ENCODE assay signal across 10 cellular contexts in genomic region chr10:103472005-103472404, GRCh38. TPM values are rescaled to one million over a fixed set of nuclear protein-coding genes. Genes with fewer than 3 reads are reported as not detected.
A peak's percentile ranks its signal among the peaks of the same experiment; 100 is the strongest.
DNase-seq lines count a peak whose midpoint lies in the region; ATAC-seq and TF ChIP-seq lines count a peak whose summit lies in the region.
"Had no signal": no experiment of that assay in that cellular context is flagged by ENCODE, and none has a peak within 500 bp of the region (broad histone marks: within the 10 kb centered on the region; RNA-seq: fewer than 3 reads in every experiment).

No MANE protein-coding gene starts in this region.

- no peaks in the 10 kb centered on the region for H3K36me3 ChIP-seq in GM06990 (ENCODE audit: control insufficient read depth, insufficient read depth, low read length)
- H3K36me3 ChIP-seq in esophagus squamous epithelium = no peaks in the 10 kb centered on the region
- H3K36me3 ChIP-seq: left lung had no signal

- H3K27ac ChIP-seq in esophagus squamous epithelium = peak overlapping the region; percentile 19 to 80 (median 48)

- no peaks in the 10 kb centered on the region for H3K9me3 ChIP-seq in esophagus squamous epithelium
- H3K9me3 ChIP-seq: left lung had no signal

- DNase-seq in GM06990 (ENCODE audit: extremely low read depth, insufficient read length) (peak; percentile 75), MV-4-11 (lab: John Stamatoyannopoulos, UW) (peak; percentile 53), esophagus squamous epithelium (lab: John Stamatoyannopoulos, UW) (no peak), cortex of kidney (lab: John Stamatoyannopoulos, UW) (no peak), anterior cingulate cortex (lab: John Stamatoyannopoulos, UW) (no peak), COLO668 (lab: John Stamatoyannopoulos, UW; ENCODE audit: unreplicated experiment) (no peak)
- DNase-seq: NCI-H526 had no signal

- H3K4me3 ChIP-seq in GM06990 (replicated peaks; ENCODE audit: low read depth, low read length) (peak overlapping the region; percentile 36), esophagus squamous epithelium (peak overlapping the region in 1 of 4 donors; percentile 12)
- H3K4me3 ChIP-seq: left lung had no signal

- no peaks in the 10 kb centered on the region for H3K27me3 ChIP-seq in GM06990 (replicated peaks; ENCODE audit: control insufficient read depth, insufficient read depth, low read length)
- H3K27me3 ChIP-seq in esophagus squamous epithelium = peaks cover 0 to 5% (median 0%) of the 10 kb centered on the region in 4 donors

- TF ChIP-seq POLR2A in esophagus squamous epithelium (IDR thresholded peaks at IDR 0.05) = no peak

- WGBS in esophagus squamous epithelium, 2 donors = 83 to 84% methylated on average over 1 to 2 of the region's 2 CpGs

- TF ChIP-seq CTCF in GM06990 (IDR thresholded peaks at IDR 0.05; ENCODE audit: insufficient read depth, low read length, poor library complexity, severe bottlenecking) (no peak), esophagus squamous epithelium (IDR thresholded peaks at IDR 0.05) (no peak)

- peaks cover 0 to 27% (median 9%) of the 10 kb centered on the region in 3 donors for H3K4me1 ChIP-seq in esophagus squamous epithelium

- intact Hi-C loops in esophagus squamous epithelium (cut with DNase I) = no loop called here

- ATAC-seq in GM19455 (IDR thresholded peaks at IDR 0.05; ENCODE audit: unreplicated experiment) (peak; percentile 28), GM19328 (IDR thresholded peaks at IDR 0.05; ENCODE audit: unreplicated experiment) (no peak)

RNA-seq across cellular contexts. Expression of gene CALHM3, which starts 7.0 kb away (rescaled TPM):
- not detected for total RNA-seq in esophagus squamous epithelium

RNA-seq across cellular contexts. Expression of gene CALHM1, which starts 13.3 kb away (rescaled TPM):
- not detected for total RNA-seq in esophagus squamous epithelium
- total RNA-seq: left lung had no signal

RNA-seq across cellular contexts. Expression of gene CALHM2, which starts 19.8 kb away (rescaled TPM):
- 10 to 100 TPM in 2 of 4 donors, 1 to 10 TPM in 2; 5.0 to 40.1 (median 9.3) TPM for total RNA-seq in esophagus squamous epithelium

RNA-seq across cellular contexts. Expression of gene NEURL1, which starts 21.5 kb away (rescaled TPM):
- under 1 TPM in 1 of 4 donors, not detected in 3; 0.19 TPM for total RNA-seq in esophagus squamous epithelium

Comparison
In these comparisons a context has a peak if more than half of its experiments do, and no peak if none do; other contexts are left out.
1. DNase-seq: peak in GM06990 (single experiment) and MV-4-11 (single experiment); none in esophagus squamous epithelium (single experiment), cortex of kidney (single experiment), anterior cingulate cortex (0 of 58) and COLO668 (single experiment).